Comparison of ENCODE assay signal across 8 cellular contexts in the genomic region with DNA sequence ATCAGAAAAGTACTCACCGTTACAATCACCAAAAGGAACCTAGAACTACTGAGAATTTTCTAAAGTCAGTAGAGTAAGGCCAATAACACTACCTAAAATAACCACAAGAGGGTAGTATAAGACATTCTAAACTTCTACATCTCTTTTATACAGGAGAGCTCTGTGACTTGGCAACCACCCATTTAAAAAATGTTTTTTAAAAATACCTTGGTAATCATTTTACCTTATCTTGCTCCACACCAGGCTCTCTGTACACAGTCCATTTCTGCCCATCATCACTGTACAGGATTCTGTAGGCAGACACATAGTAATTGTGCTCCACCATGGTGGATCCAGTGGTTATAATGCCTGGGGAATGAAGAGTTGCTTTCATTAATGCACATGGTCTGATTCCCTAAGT.
A peak's percentile ranks its signal among the peaks of the same experiment; 100 is the strongest.
DNase-seq lines count a peak whose midpoint lies in the region; ATAC-seq lines count a peak whose summit lies in the region.

No MANE protein-coding gene starts in this region.

- DNase-seq in COLO829 (ENCODE audit: low spot score) (peak; percentile 63), NCI-H2171 treated with DMSO at 0.1 percent for 48 hours (lab: John Stamatoyannopoulos, UW) (peak; percentile 46), amniotic epithelial cell (ENCODE audit: low read depth) (peak; percentile 60), hepatic stellate cell (ENCODE audit: low spot score) (peak; percentile 21)
- DNase-seq in stimulated activated naive CD8-positive, alpha-beta T cell treated with anti-CD3 and anti-CD28 coated beads, Interleukin-15, Interleukin-2, amounts not matched to agents 100 U/mL and 50 U/mL, for 24 hours, result no peak

- ATAC-seq in GM19025 (IDR thresholded peaks at IDR 0.05; ENCODE audit: low read depth, unreplicated experiment) (peak; percentile 82), HG03159 (IDR thresholded peaks at IDR 0.05; ENCODE audit: unreplicated experiment) (peak; percentile 82), HG03457 (IDR thresholded peaks at IDR 0.05; ENCODE audit: unreplicated experiment) (no peak)
- peak; percentile 61 for ATAC-seq in stimulated activated naive CD8-positive, alpha-beta T cell treated with anti-CD3 and anti-CD28 coated beads, Interleukin-15, Interleukin-2, amounts not matched to agents 100 U/mL and 50 U/mL, for 24 hours
